ENCODE assay signal across 22 cellular contexts in the genomic region with DNA sequence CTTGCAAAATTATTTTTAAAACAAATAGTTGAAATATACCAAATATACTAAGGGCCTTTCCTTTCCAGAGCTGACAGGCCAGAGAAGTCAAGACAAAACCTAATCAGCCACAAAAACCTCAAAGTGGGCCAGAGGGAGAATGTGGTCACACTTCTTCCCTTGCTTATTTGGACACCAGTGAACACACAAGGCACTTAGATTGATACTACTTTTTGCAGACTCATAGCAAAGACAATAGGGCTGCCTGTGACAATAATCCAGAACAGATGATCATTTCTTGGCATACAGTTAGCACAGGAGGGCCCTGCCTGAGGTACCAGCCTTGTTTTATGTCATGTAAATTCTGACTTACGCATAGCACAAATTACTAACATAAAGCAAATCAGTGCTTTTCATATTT.
A peak's percentile ranks its signal among the peaks of the same experiment; 100 is the strongest.
DNase-seq lines count a peak whose midpoint lies in the region; ATAC-seq, FAIRE-seq and TF ChIP-seq lines count a peak whose summit lies in the region.
"Had no signal": no experiment of that assay in that cellular context is flagged by ENCODE, and none has a peak within 500 bp of the region (broad histone marks: within the 10 kb centered on the region; RNA-seq: fewer than 3 reads in every experiment).

No MANE protein-coding gene starts in this region.

- H3K27ac ChIP-seq in uterus, result no peak overlapping the region
- H3K27ac ChIP-seq: 22Rv1; BLaER1 treated with 17β-estradiol and CSF1 and Interleukin-3, amounts not matched to agents 10 nM and 100 nM had no signal

- no peak for FAIRE-seq in GM19239 (lab: Jason Lieb, UNC)
- FAIRE-seq: GM12891, GM18507 had no signal

- no peaks in the 10 kb centered on the region for H3K27me3 ChIP-seq in uterus
- H3K27me3 ChIP-seq: BLaER1 treated with 17β-estradiol and CSF1 and Interleukin-3, amounts not matched to agents 10 nM and 100 nM; MG63 had no signal

- DNase-seq in AG08395 (ENCODE audit: low spot score) (peak; percentile 15), LHCN-M2 (ENCODE audit: low read depth) (peak; percentile 20), SK-MEL-5 (ENCODE audit: low read depth, low spot score) (peak; percentile 44), fibroblast of peridontal ligament (ENCODE audit: extremely low read depth) (peak; percentile 41), uterus (no peak), GM19239 (ENCODE audit: insufficient read length, low spot score) (no peak)
- DNase-seq: GDM1, H7, KG1, MG63, NCI-H1105 treated with DMSO at 0.1 percent for 48 hours, NCI-H1694 treated with DMSO at 0.1 percent for 48 hours, NCI-H446, NCI-H774, SHP77 treated with DMSO at 0.1 percent for 48 hours, SW 1271 had no signal

- in situ Hi-C loops in SK-MEL-5 (cut with HindIII; ENCODE audit: low pct_unique_long_range_greater_than_20kb, low sequenced_read_pairs), result no loop called here

- H3K4me1 ChIP-seq in uterus, result no peaks in the 10 kb centered on the region
- H3K4me1 ChIP-seq: BLaER1 treated with 17β-estradiol and CSF1 and Interleukin-3, amounts not matched to agents 10 nM and 100 nM had no signal

- H3K4me3 ChIP-seq in uterus, result no peak overlapping the region
- H3K4me3 ChIP-seq: BLaER1 treated with 17β-estradiol and CSF1 and Interleukin-3, amounts not matched to agents 10 nM and 100 nM; MG63 had no signal

- intact Hi-C loops in uterus (cut with DNase I; ENCODE audit: low total_unique reads), result no loop called here

- no peaks in the 10 kb centered on the region for H3K9me3 ChIP-seq in uterus
- H3K9me3 ChIP-seq: BLaER1 treated with 17β-estradiol and CSF1 and Interleukin-3, amounts not matched to agents 10 nM and 100 nM; MG63 had no signal

- no peak for TF ChIP-seq CTCF in uterus (IDR thresholded peaks at IDR 0.05)

- TF ChIP-seq POLR2A in uterus (IDR thresholded peaks at IDR 0.05), result no peak

- H3K36me3 ChIP-seq in uterus, result no peaks in the 10 kb centered on the region
- H3K36me3 ChIP-seq: BLaER1 treated with 17β-estradiol and CSF1 and Interleukin-3, amounts not matched to agents 10 nM and 100 nM; MG63 had no signal

- no peak for ATAC-seq in esophagus mucosa
- ATAC-seq in GM18511 (IDR thresholded peaks at IDR 0.05; ENCODE audit: unreplicated experiment), result no peak

Comparison
In these comparisons a context has a peak if more than half of its experiments do, and no peak if none do; other contexts are left out.
1. DNase-seq: peak in AG08395 (single experiment), LHCN-M2 (single experiment), SK-MEL-5 (single experiment) and fibroblast of peridontal ligament (single experiment); none in uterus (0 of 2) and GM19239 (single experiment).